In genomic region chr12:8949525-8950286, GRCh38 we compare ENCODE assay signal across 8 cellular contexts. TPM values are rescaled to one million over a fixed set of nuclear protein-coding genes. Genes with fewer than 3 reads are reported as not detected.
DNase-seq lines count a peak whose midpoint lies in the region; ATAC-seq and TF ChIP-seq lines count a peak whose summit lies in the region.

Gene M6PR, minus strand, starts transcription at chr12:8949645. Its CDS starts 3,241 bp downstream, at chr12:8946404.

- DNase-seq in AG08395 (ENCODE audit: low spot score) (peak; percentile 98), NCI-H2196 treated with DMSO at 0.1 percent for 48 hours (lab: John Stamatoyannopoulos, UW; ENCODE audit: unreplicated experiment) (peak; percentile 92), breast epithelium (ENCODE audit: low spot score in 2 of 2) (peak; percentile 89 to 91)

- H3K4me3 ChIP-seq in breast epithelium, result peak within 1 kb of the TSS; percentile 65 to 85 (median 83)
- peak within 1 kb of the TSS; percentile 83 for H3K4me3 ChIP-seq in iPS-18c (ENCODE audit: insufficient read depth, low read depth, low read length)
- peak within 1 kb of the TSS; percentile 69 to 99 (median 83) for H3K4me3 ChIP-seq in skeletal muscle tissue (ENCODE audit: low read length in 3 of 3)

- H3K9ac ChIP-seq in skeletal muscle tissue (ENCODE audit: low read depth in 1 of 3, low read length in 3 of 3), result peak within 1 kb of the TSS; percentile 77 to 94 (median 90)

- H3K36me3 ChIP-seq in breast epithelium (no peaks in the 10 kb centered on the region), skeletal muscle tissue (ENCODE audit: control insufficient read depth in 3 of 3, insufficient read depth in 3 of 3, low read length in 3 of 3) (peaks cover 12 to 16% (median 12%) of the 10 kb centered on the region in 3 donors)

- peak; percentile 78 for ATAC-seq in GM18873 (IDR thresholded peaks at IDR 0.05; ENCODE audit: low FRiP score, unreplicated experiment)
- ATAC-seq in HG03139 (IDR thresholded peaks at IDR 0.05; ENCODE audit: unreplicated experiment), result peak; percentile 86

- TF ChIP-seq CTCF in VCaP (conservative IDR thresholded peaks at IDR 0.05), result peak; percentile 85
- peak in 1 of 3 donors; percentile 26 for TF ChIP-seq CTCF in breast epithelium (IDR thresholded peaks at IDR 0.05)

- peaks cover 0 to 4% of the 10 kb centered on the region in 2 donors for H3K4me1 ChIP-seq in breast epithelium
- peaks cover 10 to 15% (median 12%) of the 10 kb centered on the region in 3 donors for H3K4me1 ChIP-seq in skeletal muscle tissue (ENCODE audit: control insufficient read depth in 3 of 3, insufficient read depth in 3 of 3, low read length in 3 of 3)

- H3K27ac ChIP-seq in VCaP (peak within 1 kb of the TSS; percentile 90), breast epithelium (peak within 1 kb of the TSS; percentile 98 to 99), skeletal muscle tissue (ENCODE audit: low read depth, low read length) (peak within 1 kb of the TSS; percentile 99)

- H3K9me3 ChIP-seq in breast epithelium (no peaks in the 10 kb centered on the region), iPS-18c (ENCODE audit: control insufficient read depth, insufficient read depth, low read length) (no peaks in the 10 kb centered on the region), skeletal muscle tissue (ENCODE audit: control insufficient read depth in 3 of 3, low read length in 3 of 3) (peaks cover 0 to 2% (median 0%) of the 10 kb centered on the region in 3 donors)

- TF ChIP-seq POLR2A in breast epithelium (IDR thresholded peaks at IDR 0.05), result peak; percentile 88

- intact Hi-C loops in breast epithelium (cut with DNase I; ENCODE audit: low total_unique reads), result no loop called here

- H3K27me3 ChIP-seq in breast epithelium (no peaks in the 10 kb centered on the region), skeletal muscle tissue (ENCODE audit: control insufficient read depth in 3 of 3, insufficient read depth in 3 of 3, low read length in 3 of 3) (no peaks in the 10 kb centered on the region)

RNA-seq across cellular contexts. Expression of gene M6PR, which starts in this region (rescaled TPM):
- total RNA-seq in breast epithelium, result 100 to 1,000 TPM; 118 to 149 (median 138) TPM
- total RNA-seq in skeletal muscle tissue, result 138 TPM

Comparison
In these comparisons a context has a peak if more than half of its experiments do, and no peak if none do; other contexts are left out.
1. Peak in every context shown above with its lines: DNase-seq, ATAC-seq, H3K4me3 ChIP-seq and H3K27ac ChIP-seq.